19 cellular contexts compared by ENCODE assay signal in genomic region chr6:122651031-122651430, GRCh38. TPM values are rescaled to one million over a fixed set of nuclear protein-coding genes. Genes with fewer than 3 reads are reported as not detected.
DNase-seq lines count a peak whose midpoint lies in the region; ATAC-seq and TF ChIP-seq lines count a peak whose summit lies in the region.
"Had no signal": no experiment of that assay in that cellular context is flagged by ENCODE, and none has a peak within 500 bp of the region (broad histone marks: within the 10 kb centered on the region; RNA-seq: fewer than 3 reads in every experiment).

No MANE protein-coding gene starts in this region.

- CTCF ChIA-PET in PC-9 (lab: Charles Lee) = no interaction called here
- CTCF ChIA-PET in activated CD4-positive, alpha-beta memory T cell treated with anti-CD3 and anti-CD28 coated beads, Interleukin-2, amount 10 ng/mL, durations not matched to agents 7 days and 5 days (lab: Charles Lee) = no interaction called here

- H3K4me1 ChIP-seq in ACC112 (ENCODE audit: control insufficient read depth, insufficient read depth, low read length, unreplicated experiment) (peaks cover 46% of the 10 kb centered on the region), PC-9 (replicated peaks; ENCODE audit: insufficient read depth) (peaks cover 49% of the 10 kb centered on the region), osteoblast (ENCODE audit: insufficient read depth, low read length) (peaks cover 7% of the 10 kb centered on the region)
- H3K4me1 ChIP-seq: BE2C had no signal

- H2AFZ ChIP-seq in ACC112 (ENCODE audit: low read length, unreplicated experiment) (no peak overlapping the region), PC-9 (no peak overlapping the region), osteoblast (ENCODE audit: low read length) (no peak overlapping the region)
- H2AFZ ChIP-seq: GM23248 had no signal

- intact Hi-C loops in PC-9 (cut with micrococcal nuclease; ENCODE audit: unreplicated experiment) = loop anchor here (5.0 kb wide), 1 partner anchor 39 kb away; the partner anchor contains the start of gene PKIB

- H3K4me3 ChIP-seq in ACC112 (ENCODE audit: low read depth, low read length) (no peak overlapping the region), PC-9 (no peak overlapping the region), osteoblast (ENCODE audit: insufficient read depth, low read length) (no peak overlapping the region)
- H3K4me3 ChIP-seq: GM23248 had no signal

- peaks cover 66% of the 10 kb centered on the region for H3K4me1 Mint-ChIP-seq in chondrocyte (ENCODE audit: low read depth)
- H3K4me1 Mint-ChIP-seq in activated CD4-positive, alpha-beta memory T cell treated with anti-CD3 and anti-CD28 coated beads, Interleukin-2, amount 10 ng/mL, durations not matched to agents 7 days and 5 days = no peaks in the 10 kb centered on the region

- POLR2A ChIA-PET in PC-9 (lab: Charles Lee; ENCODE audit: unreplicated experiment) = no interaction called here
- POLR2A ChIA-PET in activated CD4-positive, alpha-beta memory T cell treated with anti-CD3 and anti-CD28 coated beads, Interleukin-2, amount 10 ng/mL, durations not matched to agents 7 days and 5 days (lab: Charles Lee) = no interaction called here

- no peaks in the 10 kb centered on the region for H3K36me3 ChIP-seq in ACC112 (ENCODE audit: insufficient read depth, low read length)
- H3K36me3 ChIP-seq in PC-9 (ENCODE audit: low read depth) = no peaks in the 10 kb centered on the region; the same call in 1 of the 2 replicates
- no peaks in the 10 kb centered on the region for H3K36me3 ChIP-seq in osteoblast (ENCODE audit: insufficient read depth, low read length)
- H3K36me3 ChIP-seq: BE2C had no signal

- peak overlapping the region; percentile 88 for H3K27ac Mint-ChIP-seq in chondrocyte (ENCODE audit: unreplicated experiment)
- no peak overlapping the region for H3K27ac Mint-ChIP-seq in activated CD4-positive, alpha-beta memory T cell treated with anti-CD3 and anti-CD28 coated beads, Interleukin-2, amount 10 ng/mL, durations not matched to agents 7 days and 5 days
- H3K27ac Mint-ChIP-seq: H9, HFFc6 had no signal

- H4K20me1 ChIP-seq in PC-9 (ENCODE audit: insufficient read depth) (no peaks in the 10 kb centered on the region), osteoblast (ENCODE audit: insufficient read depth, low read length) (no peaks in the 10 kb centered on the region)

- H3K36me3 Mint-ChIP-seq in chondrocyte (ENCODE audit: low read depth) = peaks cover 3% of the 10 kb centered on the region
- H3K36me3 Mint-ChIP-seq in activated CD4-positive, alpha-beta memory T cell treated with anti-CD3 and anti-CD28 coated beads, Interleukin-2, amount 10 ng/mL, durations not matched to agents 7 days and 5 days (ENCODE audit: low read depth) = no peaks in the 10 kb centered on the region

- no peaks in the 10 kb centered on the region for H3K27me3 ChIP-seq in ACC112 (ENCODE audit: insufficient read depth, low read length)
- no peaks in the 10 kb centered on the region for H3K27me3 ChIP-seq in PC-9 (ENCODE audit: insufficient read depth, low read depth)
- no peaks in the 10 kb centered on the region for H3K27me3 ChIP-seq in osteoblast (ENCODE audit: insufficient read depth, low read length)
- H3K27me3 ChIP-seq: BE2C had no signal

- TF ChIP-seq CTCF in PC-9 (conservative IDR thresholded peaks at IDR 0.05) = no peak
- TF ChIP-seq CTCF in chondrocyte (IDR thresholded peaks at IDR 0.05) = no peak
- no peak for TF ChIP-seq CTCF in osteoblast (IDR thresholded peaks at IDR 0.05; ENCODE audit: extremely low read depth, low read depth, low read length)

- no peak overlapping the region for H3K4me3 Mint-ChIP-seq in chondrocyte (ENCODE audit: unreplicated experiment)
- H3K4me3 Mint-ChIP-seq in activated CD4-positive, alpha-beta memory T cell treated with anti-CD3 and anti-CD28 coated beads, Interleukin-2, amount 10 ng/mL, durations not matched to agents 7 days and 5 days = no peak overlapping the region
- H3K4me3 Mint-ChIP-seq: H9, HFFc6 had no signal

- H3K9me3 ChIP-seq in PC-9 (ENCODE audit: insufficient read depth, low read depth) = no peaks in the 10 kb centered on the region; the same call in 1 of the 2 replicates
- no peaks in the 10 kb centered on the region for H3K9me3 ChIP-seq in osteoblast (ENCODE audit: low read depth, low read length)
- H3K9me3 ChIP-seq: BE2C, SK-N-SH had no signal

- peak overlapping the region; percentile 33 for H3K27ac ChIP-seq in ACC112 (ENCODE audit: low read depth, low read length)
- peak overlapping the region; percentile 94 for H3K27ac ChIP-seq in PC-9
- peak overlapping the region; percentile 28 for H3K27ac ChIP-seq in osteoblast (ENCODE audit: low read depth, low read length)
- H3K27ac ChIP-seq: GM23248 had no signal

- H3K9me3 Mint-ChIP-seq in chondrocyte (ENCODE audit: low read depth) = peaks cover 2% of the 10 kb centered on the region
- H3K9me3 Mint-ChIP-seq in activated CD4-positive, alpha-beta memory T cell treated with anti-CD3 and anti-CD28 coated beads, Interleukin-2, amount 10 ng/mL, durations not matched to agents 7 days and 5 days = no peaks in the 10 kb centered on the region
- H3K9me3 Mint-ChIP-seq: H9 had no signal

- BruUV-seq in PC-9 (replicated peaks; lab: Mats Ljungman, UMichigan) = no TSS peak

- no peak for DNase-seq in PC-9
- DNase-seq in chondrocyte (ENCODE audit: low spot score) = no peak
- no peak for DNase-seq in osteoblast (ENCODE audit: insufficient read length, low spot score, missing footprints)
- DNase-seq in stimulated activated CD8-positive, alpha-beta memory T cell treated with anti-CD3 and anti-CD28 coated beads, Interleukin-4, amount 100 ng/mL, for 48 hours = no peak
- DNase-seq in activated CD4-positive, alpha-beta memory T cell treated with anti-CD3 and anti-CD28 coated beads, Interleukin-2, amount 10 ng/mL, durations not matched to agents 7 days and 5 days = no peak
- DNase-seq: BE2C, EL, H9, HFFc6, Karpas-422, NCI-H1417 treated with DMSO at 0.1 percent for 48 hours, NCI-H187, NCI-H774, SHP77, SK-N-SH had no signal

- ATAC-seq in HG03095 (IDR thresholded peaks at IDR 0.05; ENCODE audit: unreplicated experiment) = no peak

- H3K4me2 ChIP-seq in PC-9 = peak overlapping the region; percentile 71
- H3K4me2 ChIP-seq in osteoblast (ENCODE audit: insufficient read depth, low read length) = no peak overlapping the region
- H3K4me2 ChIP-seq: SK-N-SH had no signal

- H3K9me2 ChIP-seq in PC-9 (ENCODE audit: insufficient read depth) = no peaks in the 10 kb centered on the region
- H3K9me2 ChIP-seq: SK-N-SH had no signal

- no peaks in the 10 kb centered on the region for H3K27me3 Mint-ChIP-seq in chondrocyte (ENCODE audit: low read depth)
- H3K27me3 Mint-ChIP-seq in activated CD4-positive, alpha-beta memory T cell treated with anti-CD3 and anti-CD28 coated beads, Interleukin-2, amount 10 ng/mL, durations not matched to agents 7 days and 5 days = no peaks in the 10 kb centered on the region

- H3F3A ChIP-seq in PC-9 (ENCODE audit: insufficient read depth, low read depth) = peaks cover 29% of the 10 kb centered on the region

- no peaks in the 10 kb centered on the region for H3K79me2 ChIP-seq in ACC112 (ENCODE audit: control insufficient read depth, insufficient read depth, low read length, unreplicated experiment)
- no peaks in the 10 kb centered on the region for H3K79me2 ChIP-seq in PC-9 (ENCODE audit: low read depth)
- H3K79me2 ChIP-seq in osteoblast (ENCODE audit: insufficient read depth, low read length) = no peaks in the 10 kb centered on the region

RNA-seq across cellular contexts. Expression of gene PKIB, which starts 40.8 kb away (rescaled TPM):
- total RNA-seq in PC-9 (2021) (4.8 and 7.0 TPM in 2 replicates), chondrocyte (42.1 to 50.9 TPM (median 44.3 TPM) in 3 replicates), osteoblast (0.72 and 3.5 TPM in 2 replicates)
- under 1 TPM; 0.65 to 0.86 TPM for total RNA-seq in activated CD4-positive, alpha-beta memory T cell treated with anti-CD3 and anti-CD28 coated beads, Interleukin-2, amount 10 ng/mL, durations not matched to agents 7 days and 5 days
- total RNA-seq: GM23248, NCI-H460 had no signal

Comparison
In these comparisons a context has a peak if more than half of its experiments do, and no peak if none do; other contexts are left out.
1. H3K27ac ChIP-seq: peak in every context shown above with its lines; median percentile 94 in PC-9; 33 in ACC112; 28 in osteoblast.